1 cellular context compared by ENCODE assay signal in genomic region chr2:127163090-127163406, GRCh38. TPM values are rescaled to one million over a fixed set of nuclear protein-coding genes. Genes with fewer than 3 reads are reported as not detected.
"Had no signal": no experiment of that assay in that cellular context is flagged by ENCODE, and none has a peak within 500 bp of the region (broad histone marks: within the 10 kb centered on the region; RNA-seq: fewer than 3 reads in every experiment).

No MANE protein-coding gene starts in this region.

RNA-seq across cellular contexts. Expression of gene CYP27C1, which starts 57.1 kb away (rescaled TPM):
- total RNA-seq: upper lobe of right lung had no signal
